1 cellular context compared by ENCODE assay signal in genomic region chr7:29281782-29282541, GRCh38.
TF ChIP-seq lines count a peak whose summit lies in the region.

No MANE protein-coding gene starts in this region.

TF ChIP-seq in K562, 482 proteins besides CTCF, POLR2A, EP300 and RAD21 (continued from another document):
- TF ChIP-seq PBX2 (CRISPR knock-in tag; IDR thresholded peaks at IDR 0.05; ENCODE audit: low read depth), result no peak
- TF ChIP-seq PBX2 (tag; conservative IDR thresholded peaks at IDR 0.05; ENCODE audit: low read depth), result peak; percentile 63
- no peak for TF ChIP-seq MAZ (CRISPR knock-in tag; conservative IDR thresholded peaks at IDR 0.05 in 1 of 2, IDR thresholded peaks at IDR 0.05 in 1 of 2)
- no peak for TF ChIP-seq CREB1 (IDR thresholded peaks at IDR 0.05)
- peak; percentile 80; the same call in 1 of the 2 replicates for TF ChIP-seq CREB1 (CRISPR knock-in tag; IDR thresholded peaks at IDR 0.05)
- TF ChIP-seq CEBPG (CRISPR knock-in tag; IDR thresholded peaks at IDR 0.05), result no peak
- no peak for TF ChIP-seq CEBPG (tag; conservative IDR thresholded peaks at IDR 0.05 in 1 of 2, IDR thresholded peaks at IDR 0.05 in 1 of 2)
- peak; percentile 75 for TF ChIP-seq PKNOX1 (IDR thresholded peaks at IDR 0.05)
- TF ChIP-seq JUN (IDR thresholded peaks at IDR 0.05; ENCODE audit: borderline replicate concordance, low read depth, low read length), result peak; percentile 54; the same call in 1 of the 2 replicates
- no peak for TF ChIP-seq JUN (CRISPR knock-in tag; IDR thresholded peaks at IDR 0.05; ENCODE audit: borderline replicate concordance)
- TF ChIP-seq CREM (IDR thresholded peaks at IDR 0.05; ENCODE audit: low read depth), result peak; percentile 62
- TF ChIP-seq, protein P1, sequence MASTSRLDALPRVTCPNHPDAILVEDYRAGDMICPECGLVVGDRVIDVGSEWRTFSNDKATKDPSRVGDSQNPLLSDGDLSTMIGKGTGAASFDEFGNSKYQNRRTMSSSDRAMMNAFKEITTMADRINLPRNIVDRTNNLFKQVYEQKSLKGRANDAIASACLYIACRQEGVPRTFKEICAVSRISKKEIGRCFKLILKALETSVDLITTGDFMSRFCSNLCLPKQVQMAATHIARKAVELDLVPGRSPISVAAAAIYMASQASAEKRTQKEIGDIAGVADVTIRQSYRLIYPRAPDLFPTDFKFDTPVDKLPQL (IDR thresholded peaks at IDR 0.05; ENCODE audit: extremely low read depth, insufficient read length), result no peak
- no peak for TF ChIP-seq HDGF (IDR thresholded peaks at IDR 0.05)
- TF ChIP-seq, protein P2, sequence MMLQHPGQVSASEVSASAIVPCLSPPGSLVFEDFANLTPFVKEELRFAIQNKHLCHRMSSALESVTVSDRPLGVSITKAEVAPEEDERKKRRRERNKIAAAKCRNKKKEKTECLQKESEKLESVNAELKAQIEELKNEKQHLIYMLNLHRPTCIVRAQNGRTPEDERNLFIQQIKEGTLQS (IDR thresholded peaks at IDR 0.05), result peak; percentile 59
- TF ChIP-seq, protein P2 (CRISPR knock-in tag; conservative IDR thresholded peaks at IDR 0.05), result no peak
- TF ChIP-seq ZNF133 (CRISPR knock-in tag; IDR thresholded peaks at IDR 0.05), result no peak
